In genomic region chr13:19148561-19148960, GRCh38 we compare ENCODE assay signal across 39 cellular contexts. TPM values are rescaled to one million over a fixed set of nuclear protein-coding genes. Genes with fewer than 3 reads are reported as not detected.
"Had no signal": no experiment of that assay in that cellular context is flagged by ENCODE, and none has a peak within 500 bp of the region (broad histone marks: within the 10 kb centered on the region; RNA-seq: fewer than 3 reads in every experiment).

No MANE protein-coding gene starts in this region.

- H3K36me3 ChIP-seq: MG63 had no signal

- H3K27me3 ChIP-seq: MG63 had no signal

- DNase-seq: Karpas-422, Kasumi-1, MG63, MM.1S, MV-4-11, NCI-H1048, NCI-H1092, NCI-H1092 treated with DMSO at 0.1 percent for 48 hours, NCI-H1105, NCI-H1105 treated with DMSO at 0.1 percent for 48 hours, NCI-H1417, NCI-H1417 treated with DMSO at 0.1 percent for 48 hours, NCI-H1436, NCI-H1436 treated with DMSO at 0.1 percent for 48 hours, NCI-H146, NCI-H1694, NCI-H1694 treated with DMSO at 0.1 percent for 48 hours, NCI-H187, NCI-H187 treated with DMSO at 0.1 percent for 48 hours, NCI-H1930, NCI-H2029, NCI-H2029 treated with DMSO at 0.1 percent for 48 hours, NCI-H2081, NCI-H2081 treated with DMSO at 0.1 percent for 48 hours, NCI-H2107, NCI-H2171, NCI-H2171 treated with DMSO at 0.1 percent for 48 hours, NCI-H2227 treated with DMSO at 0.1 percent for 48 hours, NCI-H226, NCI-H345, NCI-H446, NCI-H446 treated with DMSO at 0.1 percent for 48 hours, NCI-H510A, NCI-H510A treated with DMSO at 0.1 percent for 48 hours, NCI-H524 had no signal

- H3K27ac ChIP-seq: KMS-11 had no signal

- H3K4me2 ChIP-seq: KMS-11 had no signal

- H3K4me3 ChIP-seq: MG63 had no signal

- H3K9ac ChIP-seq: KMS-11 had no signal

RNA-seq across cellular contexts. Expression of gene TUBA3C, which starts 33.1 kb away (rescaled TPM):
- total RNA-seq: LHCN-M2, MCF 10A, NCI-H460 had no signal
